Comparison of ENCODE assay signal across 26 cellular contexts in genomic region chr20:11982289-11982957, GRCh38.
DNase-seq lines count a peak whose midpoint lies in the region; ATAC-seq, FAIRE-seq and TF ChIP-seq lines count a peak whose summit lies in the region.
"Had no signal": no experiment of that assay in that cellular context is flagged by ENCODE, and none has a peak within 500 bp of the region (broad histone marks: within the 10 kb centered on the region; RNA-seq: fewer than 3 reads in every experiment).

No MANE protein-coding gene starts in this region.

- RAD21 ChIA-PET in GM12878 (lab: Charles Lee; ENCODE audit: unreplicated experiment) = no interaction called here

- in situ Hi-C loops in GM12878 (cut with MboI) = no loop called here

- H3K27ac Mint-ChIP-seq in activated naive CD8-positive, alpha-beta T cell treated with anti-CD3 and anti-CD28 coated beads for 36 hours = no peak overlapping the region
- H3K27ac Mint-ChIP-seq: GM23338; memory B cell; T-helper 1 cell treated with Interleukin-12 subunit alpha and Interleukin-12 subunit beta and Interleukin-4 antibody, amounts not matched to agents 30 μg/mL and 1 μg/mL, for 36 hours had no signal

- no peak for TF ChIP-seq POLR2A in GM12878 (IDR thresholded peaks at IDR 0.05; ENCODE audit: low read depth, low read length)

- no peak overlapping the region for H3K4me2 ChIP-seq in GM12878 (ENCODE audit: control insufficient read depth, insufficient read depth)
- H3K4me2 ChIP-seq: GM23338 had no signal

- TF ChIP-seq CTCF in HEK293 (tag by site-specific recombination; IDR thresholded peaks at IDR 0.05) (no peak), GM12878 (IDR thresholded peaks at IDR 0.05 in 2 of 3, conservative IDR thresholded peaks at IDR 0.05 in 1 of 3; ENCODE audit: control insufficient read depth in 2 of 3, extremely low read depth in 1 of 3, insufficient read depth in 1 of 3, low read depth in 3 of 3, low read length in 3 of 3) (no peak)

- H3K36me3 ChIP-seq in HEK293 (ENCODE audit: control insufficient read depth in 2 of 2, insufficient read depth in 1 of 2, low read length in 2 of 2) = no peaks in the 10 kb centered on the region
- no peaks in the 10 kb centered on the region for H3K36me3 ChIP-seq in GM12878 (ENCODE audit: control insufficient read depth in 2 of 2, insufficient read depth in 2 of 2, low read length in 1 of 2)
- H3K36me3 ChIP-seq: brain microvascular endothelial cell, esophagus squamous epithelium, tibial nerve had no signal

- H3K9me3 ChIP-seq in HEK293 (ENCODE audit: control insufficient read depth, insufficient read depth, low read depth, low read length) (no peaks in the 10 kb centered on the region), GM12878 (replicated peaks; ENCODE audit: control insufficient read depth, insufficient read depth, low read length) (no peaks in the 10 kb centered on the region; the same call in 2 of the 3 replicates)
- H3K9me3 ChIP-seq: esophagus squamous epithelium, tibial nerve had no signal

- H4K20me1 ChIP-seq in GM12878 (ENCODE audit: control insufficient read depth, insufficient read depth) = no peaks in the 10 kb centered on the region

- H3K27ac ChIP-seq in HEK293 (ENCODE audit: extremely low read depth, low read depth, low read length) (no peak overlapping the region), GM12878 (ENCODE audit: control insufficient read depth, insufficient read depth) (no peak overlapping the region)
- H3K27ac ChIP-seq: brain microvascular endothelial cell, esophagus squamous epithelium, tibial nerve had no signal

- TF ChIP-seq EP300 in GM12878 (IDR thresholded peaks at IDR 0.05; ENCODE audit: borderline replicate concordance in 1 of 2, control insufficient read depth in 1 of 2, low read depth in 2 of 2, low read length in 2 of 2) = no peak

- DNase-seq in GM12878 (ENCODE audit: low read depth, low spot score) (no peak), left colon (no peak), renal cortical epithelial cell (ENCODE audit: low read depth) (peak; percentile 12), NCI-H1092 (lab: John Stamatoyannopoulos, UW) (no peak)
- DNase-seq in activated naive CD8-positive, alpha-beta T cell treated with anti-CD3 and anti-CD28 coated beads for 36 hours = no peak
- DNase-seq: activated CD4-positive, alpha-beta T cell treated with anti-CD3 and anti-CD28 coated beads for 4 hours; activated CD8-positive, alpha-beta memory T cell treated with anti-CD3 and anti-CD28 coated beads for 24 hours; activated gamma-delta T cell; activated T-cell treated with anti-CD3 and anti-CD28 coated beads, Interleukin-2, amount 50 U/mL, for 1 hour; brain microvascular endothelial cell; effector memory CD4-positive, alpha-beta T cell; esophagus squamous epithelium; islet precursor cell; naive thymus-derived CD8-positive, alpha-beta T cell; NCI-H187; NCI-H526 treated with DMSO at 0.1 percent for 48 hours; right cardiac atrium had no signal

- H3K27me3 ChIP-seq in GM12878 (replicated peaks in 1 of 2; ENCODE audit: control insufficient read depth in 2 of 2, insufficient read depth in 2 of 2, low read length in 1 of 2) = no peaks in the 10 kb centered on the region
- H3K27me3 ChIP-seq: brain microvascular endothelial cell, esophagus squamous epithelium, tibial nerve had no signal

- H3K27me3 Mint-ChIP-seq in activated naive CD8-positive, alpha-beta T cell treated with anti-CD3 and anti-CD28 coated beads for 36 hours = peaks cover 8% of the 10 kb centered on the region
- H3K27me3 Mint-ChIP-seq: memory B cell; naive thymus-derived CD8-positive, alpha-beta T cell had no signal

- FAIRE-seq in GM12878 (lab: Jason Lieb, UNC) = no peak
- FAIRE-seq: frontal cortex had no signal

- BruUV-seq in GM12878 (replicated peaks; lab: Mats Ljungman, UMichigan) = no TSS peak

- POLR2A ChIA-PET in HEK293 (lab: Yijun Ruan, JAX) = no interaction called here
- POLR2A ChIA-PET in GM12878 (lab: Charles Lee) = no interaction called here

- no peak for TF ChIP-seq RAD21 in GM12878 (IDR thresholded peaks at IDR 0.05; ENCODE audit: insufficient read depth, low read depth, low read length)

- no peak overlapping the region for H2AFZ ChIP-seq in GM12878 (ENCODE audit: control insufficient read depth, low read depth, low read length)
- H2AFZ ChIP-seq: GM23338 had no signal

- H3K4me1 ChIP-seq in HEK293 (ENCODE audit: control insufficient read depth, insufficient read depth, low read length) = no peaks in the 10 kb centered on the region
- no peaks in the 10 kb centered on the region for H3K4me1 ChIP-seq in GM12878 (ENCODE audit: control insufficient read depth, insufficient read depth, low read length)
- H3K4me1 ChIP-seq: esophagus squamous epithelium, tibial nerve had no signal

- intact Hi-C loops in GM12878 (cut with micrococcal nuclease; ENCODE audit: unreplicated experiment) (no loop called here), left colon (cut with DNase I, micrococcal nuclease) (no loop called here)

- H3K9me3 Mint-ChIP-seq in activated naive CD8-positive, alpha-beta T cell treated with anti-CD3 and anti-CD28 coated beads for 36 hours = peaks cover 2% of the 10 kb centered on the region
- H3K9me3 Mint-ChIP-seq: GM23338; T-helper 1 cell treated with Interleukin-12 subunit alpha and Interleukin-12 subunit beta and Interleukin-4 antibody, amounts not matched to agents 30 μg/mL and 1 μg/mL, for 36 hours had no signal

- SMC1A ChIA-PET in GM12878 (lab: Charles Lee; ENCODE audit: uncharacterized antibody, unreplicated experiment) = interaction anchor here (3.8 kb wide), 1 partner anchor 13 kb away, joined by 21 read pairs; no protein-coding TSS in a partner anchor

- no peaks in the 10 kb centered on the region for H3K4me1 Mint-ChIP-seq in activated naive CD8-positive, alpha-beta T cell treated with anti-CD3 and anti-CD28 coated beads for 36 hours
- H3K4me1 Mint-ChIP-seq: CD14-positive monocyte; memory B cell; naive thymus-derived CD8-positive, alpha-beta T cell had no signal

- ATAC-seq in GM12878 = no peak; the same call in 2 of the 3 replicates
- ATAC-seq in left colon = peak; percentile 92
- no peak for ATAC-seq in HG03039 (IDR thresholded peaks at IDR 0.05; ENCODE audit: unreplicated experiment)
- ATAC-seq in HG02588 (IDR thresholded peaks at IDR 0.05; ENCODE audit: unreplicated experiment) = no peak
- ATAC-seq: GM23338; naive thymus-derived CD8-positive, alpha-beta T cell had no signal

- 36% methylated on average over 5 of the region's 5 CpGs for WGBS in GM12878 (ENCODE audit: insufficient coverage, insufficient replicate concordance, low lambda C conversion rate, missing lambda C conversion rate)

- no peak overlapping the region for H3K4me3 ChIP-seq in HEK293 (ENCODE audit: low read depth, low read length)
- no peak overlapping the region for H3K4me3 ChIP-seq in GM12878
- H3K4me3 ChIP-seq: esophagus squamous epithelium, GM23338, tibial nerve had no signal

- H3K36me3 Mint-ChIP-seq in activated naive CD8-positive, alpha-beta T cell treated with anti-CD3 and anti-CD28 coated beads for 36 hours = no peaks in the 10 kb centered on the region
- H3K36me3 Mint-ChIP-seq: CD14-positive monocyte; memory B cell; naive thymus-derived CD8-positive, alpha-beta T cell had no signal

- CTCF ChIA-PET in HEK293 (lab: Yijun Ruan, JAX) = no interaction called here
- CTCF ChIA-PET in GM12878 (lab: Yijun Ruan, JAX) = interaction anchor here (1.4 to 2.5 kb wide), 2 partner anchors 30 to 70 kb away, joined by 3 to 8 read pairs; no protein-coding TSS in a partner anchor

- no peak overlapping the region for H3K4me3 Mint-ChIP-seq in activated naive CD8-positive, alpha-beta T cell treated with anti-CD3 and anti-CD28 coated beads for 36 hours
- H3K4me3 Mint-ChIP-seq: CD14-positive monocyte; GM23338; memory B cell; naive thymus-derived CD8-positive, alpha-beta T cell; T-helper 1 cell treated with Interleukin-12 subunit alpha and Interleukin-12 subunit beta and Interleukin-4 antibody, amounts not matched to agents 30 μg/mL and 1 μg/mL, for 36 hours had no signal

- H3K9ac ChIP-seq in GM12878 (ENCODE audit: control insufficient read depth, insufficient read depth, low read length) = no peak overlapping the region

- no peaks in the 10 kb centered on the region for H3K79me2 ChIP-seq in GM12878 (ENCODE audit: control insufficient read depth, insufficient read depth, low read length)

TF ChIP-seq in HEK293, 187 proteins besides CTCF, POLR2A, EP300 and RAD21 (continues in another document):
- TF ChIP-seq ZNF76 (tag by site-specific recombination; IDR thresholded peaks at IDR 0.05; ENCODE audit: borderline replicate concordance, low read depth) = no peak
- no peak for TF ChIP-seq TRIM28 (IDR thresholded peaks at IDR 0.05; ENCODE audit: borderline replicate concordance, low read length)
- TF ChIP-seq ZSCAN4 (tag by site-specific recombination; IDR thresholded peaks at IDR 0.05) = peak; percentile 53; the same call in 1 of the 2 replicates

TF ChIP-seq in GM12878, 131 proteins besides CTCF, POLR2A, EP300 and RAD21 (continues in another document):
- peak; percentile 14 for TF ChIP-seq MEF2B (IDR thresholded peaks at IDR 0.05; ENCODE audit: partially characterized antibody, poor library complexity, severe bottlenecking)
- TF ChIP-seq BCL3 (IDR thresholded peaks at IDR 0.05; ENCODE audit: borderline replicate concordance, insufficient read depth, low read depth, low read length, poor library complexity, severe bottlenecking) = no peak
- 0 out of 2 replicates have a peak, but pooled peaks have one; percentile 28 for TF ChIP-seq RELB (IDR thresholded peaks at IDR 0.05; ENCODE audit: low read depth)
- TF ChIP-seq ATF7 (IDR thresholded peaks at IDR 0.05; ENCODE audit: low read depth) = peak; percentile 35; the same call in 1 of the 2 replicates
